Comparison of ENCODE assay signal across 18 cellular contexts in genomic region chr20:4664691-4665360, GRCh38. TPM values are rescaled to one million over a fixed set of nuclear protein-coding genes. Genes with fewer than 3 reads are reported as not detected.
DNase-seq lines count a peak whose midpoint lies in the region; TF ChIP-seq lines count a peak whose summit lies in the region.
"Had no signal": no experiment of that assay in that cellular context is flagged by ENCODE, and none has a peak within 500 bp of the region (broad histone marks: within the 10 kb centered on the region; RNA-seq: fewer than 3 reads in every experiment).

No MANE protein-coding gene starts in this region.

- POLR2A ChIA-PET in PC-9 (lab: Charles Lee; ENCODE audit: unreplicated experiment): interaction anchor here (0.6 kb wide), 1 partner anchor 49 kb away, joined by 3 read pairs; no protein-coding TSS in a partner anchor

- H3K4me3 Mint-ChIP-seq in Calu3 (ENCODE audit: low read depth, unreplicated experiment): no peak overlapping the region

- BruUV-seq in PC-9 (replicated peaks; lab: Mats Ljungman, UMichigan) (no TSS peak), Calu3 (replicated peaks; lab: Mats Ljungman, UMichigan) (no TSS peak)

- no peak for TF ChIP-seq CTCF in PC-9 (conservative IDR thresholded peaks at IDR 0.05)
- TF ChIP-seq CTCF in adrenal gland (IDR thresholded peaks at IDR 0.05): no peak
- TF ChIP-seq CTCF in neutrophil (IDR thresholded peaks at IDR 0.05): no peak
- TF ChIP-seq CTCF in Calu3 (IDR thresholded peaks at IDR 0.05; ENCODE audit: unreplicated experiment): no peak

- H3K4me3 ChIP-seq in PC-9: no peak overlapping the region
- H3K4me3 ChIP-seq in adrenal gland: no peak overlapping the region
- H3K4me3 ChIP-seq in neutrophil (ENCODE audit: low read depth in 1 of 2, low read length in 1 of 2): no peak overlapping the region
- H3K4me3 ChIP-seq: heart right ventricle, vagina had no signal

- H3K79me2 ChIP-seq in PC-9 (ENCODE audit: low read depth): no peaks in the 10 kb centered on the region

- peaks cover 26% of the 10 kb centered on the region for H3F3A ChIP-seq in PC-9 (ENCODE audit: insufficient read depth, low read depth)

- H3K27ac ChIP-seq in PC-9 (peak overlapping the region; percentile 79), adrenal gland (peak overlapping the region in 1 of 5 donors; percentile 7), neutrophil (peak overlapping the region; percentile 73)
- H3K27ac ChIP-seq: vagina had no signal

- H3K36me3 Mint-ChIP-seq in Calu3 (ENCODE audit: insufficient read depth, unreplicated experiment): no peaks in the 10 kb centered on the region

- CTCF ChIA-PET in PC-9 (lab: Charles Lee) (interaction anchor here (0.6 kb wide), 1 partner anchor 427 kb away, joined by 7 read pairs; no protein-coding TSS in a partner anchor), Calu3 (lab: Charles Lee) (interaction anchor here (0.8 kb wide), 1 partner anchor 51 kb away, joined by 3 read pairs; no protein-coding TSS in a partner anchor)

- H3K9me3 ChIP-seq in PC-9 (ENCODE audit: insufficient read depth, low read depth): no peaks in the 10 kb centered on the region
- no peaks in the 10 kb centered on the region for H3K9me3 ChIP-seq in adrenal gland (replicated peaks in 1 of 3)
- no peaks in the 10 kb centered on the region for H3K9me3 ChIP-seq in neutrophil
- H3K9me3 ChIP-seq: heart right ventricle, vagina had no signal

- DNase-seq in EH (ENCODE audit: low read depth) (peak; percentile 15), PC-9 (no peak), adrenal gland (peak in 4 of 7 donors; percentile 32 to 52 (median 34)), A172 (ENCODE audit: low spot score) (no peak), germinal center (ENCODE audit: low spot score) (no peak), Calu3 (no peak)
- DNase-seq: activated naive CD4-positive, alpha-beta T cell; H7; heart right ventricle; kidney glomerular epithelial cell; NCI-H1436 treated with DMSO at 0.1 percent for 48 hours; NCI-H446; retina; stimulated activated CD4-positive, alpha-beta T cell treated with anti-CD3 and anti-CD28 coated beads, Interleukin-2, amount 100 ng/mL, for 48 hours had no signal

- H3K27me3 ChIP-seq in PC-9 (ENCODE audit: insufficient read depth, low read depth): no peaks in the 10 kb centered on the region
- H3K27me3 ChIP-seq in adrenal gland: no peaks in the 10 kb centered on the region
- no peaks in the 10 kb centered on the region for H3K27me3 ChIP-seq in neutrophil
- H3K27me3 ChIP-seq: heart right ventricle, vagina had no signal

- H3K9me3 Mint-ChIP-seq in Calu3 (ENCODE audit: low read depth, unreplicated experiment): no peaks in the 10 kb centered on the region

- H3K27ac Mint-ChIP-seq in Calu3 (ENCODE audit: unreplicated experiment): no peak overlapping the region

- H3K36me3 ChIP-seq in PC-9 (ENCODE audit: low read depth) (no peaks in the 10 kb centered on the region), adrenal gland (replicated peaks in 1 of 2) (no peaks in the 10 kb centered on the region), neutrophil (no peaks in the 10 kb centered on the region)
- H3K36me3 ChIP-seq: heart right ventricle, vagina had no signal

- peak overlapping the region; percentile 58 for H3K4me2 ChIP-seq in PC-9

- 80 to 92% (median 87%) methylated on average over 11 to 12 of the region's 12 CpGs for WGBS in adrenal gland, 4 donors

- no peak for TF ChIP-seq POLR2A in adrenal gland (IDR thresholded peaks at IDR 0.05)

- no peaks in the 10 kb centered on the region for H4K20me1 ChIP-seq in PC-9 (ENCODE audit: insufficient read depth)

- peaks cover 36% of the 10 kb centered on the region for H3K27me3 Mint-ChIP-seq in Calu3 (ENCODE audit: unreplicated experiment)

- peak overlapping the region; percentile 73 for H2AFZ ChIP-seq in PC-9

- H3K9me2 ChIP-seq in PC-9 (ENCODE audit: insufficient read depth): no peaks in the 10 kb centered on the region

- intact Hi-C loops in PC-9 (cut with micrococcal nuclease; ENCODE audit: unreplicated experiment): no loop called here
- intact Hi-C loops in adrenal gland (cut with DNase I): no loop called here
- intact Hi-C loops in Calu3 (cut with micrococcal nuclease; ENCODE audit: unreplicated experiment): no loop called here

- H3K4me1 Mint-ChIP-seq in Calu3 (ENCODE audit: low read depth, unreplicated experiment): no peaks in the 10 kb centered on the region

- H3K4me1 ChIP-seq in PC-9 (replicated peaks; ENCODE audit: insufficient read depth): peaks cover 36% of the 10 kb centered on the region
- no peaks in the 10 kb centered on the region for H3K4me1 ChIP-seq in adrenal gland (replicated peaks in 1 of 2)
- H3K4me1 ChIP-seq in neutrophil (ENCODE audit: control insufficient read depth in 1 of 2, insufficient read depth in 1 of 2, low read depth in 1 of 2, low read length in 1 of 2): peaks cover 29 to 43% of the 10 kb centered on the region in 2 experiments

RNA-seq across cellular contexts. Expression of gene PRNP, which starts 21.4 kb away (rescaled TPM):
- 101 and 147 TPM in 2 replicates for total RNA-seq in PC-9 (2021)
- 100 to 1,000 TPM in 2 of 8 donors, 10 to 100 TPM in 6; 41.4 to 123 (median 64.8) TPM for total RNA-seq in adrenal gland
- 10 to 100 TPM; 22.1 to 69.2 (median 33.5) TPM for polyA plus RNA-seq in adrenal gland
- 234 and 248 TPM in 2 replicates for total RNA-seq in A172 (2014; rRNA removed; shearing (Covaris generic))
- total RNA-seq in Calu3 (2022): 36.9 TPM in 2 replicates

RNA-seq across cellular contexts. Expression of gene PRND, which starts 56.9 kb away (rescaled TPM):
- not detected in 2 replicates for total RNA-seq in PC-9 (2021)
- not detected for total RNA-seq in adrenal gland
- not detected for polyA plus RNA-seq in adrenal gland
- 0.10 and 0.12 TPM in 2 replicates for total RNA-seq in A172 (2014; rRNA removed; shearing (Covaris generic))
- not detected in 2 replicates for total RNA-seq in Calu3 (2022)
- total RNA-seq: esophagus mucosa, OCI-LY7, vagina had no signal
- polyA plus RNA-seq: heart right ventricle had no signal

Comparison
In these comparisons a context has a peak if more than half of its experiments do, and no peak if none do; other contexts are left out.
1. DNase-seq: peak in EH (single experiment) and adrenal gland (4 of 7); none in PC-9 (0 of 2), A172 (single experiment), germinal center (single experiment) and Calu3 (single experiment).